Comparison of ENCODE assay signal across 12 cellular contexts in genomic region chr15:95556866-95557225, GRCh38.
DNase-seq lines count a peak whose midpoint lies in the region; ATAC-seq, FAIRE-seq and TF ChIP-seq lines count a peak whose summit lies in the region.
"Had no signal": no experiment of that assay in that cellular context is flagged by ENCODE, and none has a peak within 500 bp of the region (broad histone marks: within the 10 kb centered on the region; RNA-seq: fewer than 3 reads in every experiment).

No MANE protein-coding gene starts in this region.

- BruUV-seq in K562 (replicated peaks; lab: Mats Ljungman, UMichigan) = no TSS peak

- no peaks in the 10 kb centered on the region for H3K36me3 ChIP-seq in HUES48 (ENCODE audit: control insufficient read depth, insufficient read depth, low read length)
- H3K36me3 ChIP-seq in K562 (ENCODE audit: control insufficient read depth, insufficient read depth, low read length) = no peaks in the 10 kb centered on the region
- no peaks in the 10 kb centered on the region for H3K36me3 ChIP-seq in mesendoderm (ENCODE audit: control insufficient read depth, insufficient read depth, low read length)
- H3K36me3 ChIP-seq in thoracic aorta = no peaks in the 10 kb centered on the region
- H3K36me3 ChIP-seq in H7 (replicated peaks; ENCODE audit: control insufficient read depth, insufficient read depth, low read length) = no peaks in the 10 kb centered on the region

- ATAC-seq in K562 = no peak
- ATAC-seq in thoracic aorta (ENCODE audit: insufficient number of reproducible peaks, low FRiP score, low read depth) = no peak
- no peak for ATAC-seq in GM18858 (IDR thresholded peaks at IDR 0.05; ENCODE audit: unreplicated experiment)
- no peak for ATAC-seq in HG03159 (IDR thresholded peaks at IDR 0.05; ENCODE audit: unreplicated experiment)
- no peak for ATAC-seq in GM18519 (IDR thresholded peaks at IDR 0.05; ENCODE audit: low FRiP score, unreplicated experiment)
- ATAC-seq: stimulated activated naive B cell treated with anti-CD40 and anti-IgM and Interleukin-4, amounts not matched to agents 10 μg/mL and 1 μg/mL and 100 μg/mL, for 72 hours; T-cell had no signal

- H3K9me1 ChIP-seq in K562 (ENCODE audit: control insufficient read depth, insufficient read depth, low read length) = no peaks in the 10 kb centered on the region

- no peak overlapping the region for H3K9ac ChIP-seq in HUES48 (ENCODE audit: low read depth, low read length)
- no peak overlapping the region for H3K9ac ChIP-seq in K562 (ENCODE audit: insufficient read depth in 1 of 2, low read depth in 2 of 2, low read length in 2 of 2)
- H3K9ac ChIP-seq in mesendoderm (ENCODE audit: low read length) = no peak overlapping the region

- H3K23ac ChIP-seq in mesendoderm (ENCODE audit: low read length) = no peak overlapping the region

- H2BK15ac ChIP-seq in mesendoderm (replicated peaks; ENCODE audit: low read depth) = no peak overlapping the region

- H4K5ac ChIP-seq in mesendoderm (ENCODE audit: low read length) = no peak overlapping the region

- H3K79me2 ChIP-seq in K562 (ENCODE audit: control insufficient read depth, insufficient read depth, low read length) (no peaks in the 10 kb centered on the region), mesendoderm (ENCODE audit: control insufficient read depth, insufficient read depth, low read length) (no peaks in the 10 kb centered on the region)

- TF ChIP-seq RAD21 in K562 (CRISPR knock-in tag; conservative IDR thresholded peaks at IDR 0.05 in 1 of 2, IDR thresholded peaks at IDR 0.05 in 1 of 2) = no peak

- peak overlapping the region; percentile 78; the same call in 1 of the 2 replicates for H2AFZ ChIP-seq in K562 (ENCODE audit: low read depth, low read length)

- FAIRE-seq in K562 (lab: Jason Lieb, UNC) = no peak

- H3K27ac ChIP-seq in HUES48 (ENCODE audit: low read depth, low read length) (peak overlapping the region; percentile 57), K562 (ENCODE audit: extremely low read depth, low read depth, low read length) (peak overlapping the region; percentile 63; the same call in 2 of the 3 replicates), mesendoderm (ENCODE audit: low read depth, low read length) (no peak overlapping the region), thoracic aorta (peak overlapping the region; percentile 69 to 73)

- no peak overlapping the region for H4K8ac ChIP-seq in mesendoderm (ENCODE audit: low read depth, low read length)

- no peak overlapping the region for H2AK5ac ChIP-seq in mesendoderm (ENCODE audit: low read length)

- no peak overlapping the region for H2BK5ac ChIP-seq in mesendoderm (ENCODE audit: low read length)

- peaks cover 12% of the 10 kb centered on the region for H3K4me1 ChIP-seq in HUES48 (ENCODE audit: control insufficient read depth, insufficient read depth, low read length)
- H3K4me1 ChIP-seq in K562 (replicated peaks in 1 of 2; ENCODE audit: control insufficient read depth in 2 of 2, insufficient read depth in 2 of 2, low read length in 2 of 2) = peaks cover 0 to 22% of the 10 kb centered on the region in 2 experiments; a peak in 3 of 5 replicates
- no peaks in the 10 kb centered on the region for H3K4me1 ChIP-seq in mesendoderm (ENCODE audit: control insufficient read depth, low read depth, low read length)
- peaks cover 9 to 37% of the 10 kb centered on the region in 2 donors for H3K4me1 ChIP-seq in thoracic aorta (ENCODE audit: control insufficient read depth in 1 of 2, low read depth in 2 of 2)

- TF ChIP-seq POLR2A in K562 (conservative IDR thresholded peaks at IDR 0.05) = no peak

- DNase-seq in K562 (ENCODE audit: extremely low read depth in 1 of 4, low spot score in 3 of 4) (no peak), mesendoderm (peak; percentile 17), thoracic aorta (ENCODE audit: low spot score) (no peak), H7 (no peak)
- DNase-seq: activated CD4-positive, alpha-beta memory T cell treated with anti-CD3 and anti-CD28 coated beads, Interleukin-2, amount 10 ng/mL, durations not matched to agents 7 days and 5 days; NCI-H1105 treated with DMSO at 0.1 percent for 48 hours; stimulated activated naive B cell treated with anti-CD40 and anti-IgM and Interleukin-4, amounts not matched to agents 10 μg/mL and 1 μg/mL and 100 μg/mL, for 72 hours; T-cell had no signal

- TF ChIP-seq EP300 in K562 (IDR thresholded peaks at IDR 0.05; ENCODE audit: low read length) = no peak

- H3K27me3 ChIP-seq in HUES48 (ENCODE audit: control insufficient read depth, insufficient read depth, low read length) = no peaks in the 10 kb centered on the region
- no peaks in the 10 kb centered on the region for H3K27me3 ChIP-seq in K562 (ENCODE audit: control insufficient read depth in 2 of 2, insufficient read depth in 2 of 2, low read length in 2 of 2)
- no peaks in the 10 kb centered on the region for H3K27me3 ChIP-seq in mesendoderm (ENCODE audit: insufficient read depth, low read length, poor library complexity)
- no peaks in the 10 kb centered on the region for H3K27me3 ChIP-seq in thoracic aorta (replicated peaks; ENCODE audit: insufficient read depth)
- no peaks in the 10 kb centered on the region for H3K27me3 ChIP-seq in H7 (ENCODE audit: control insufficient read depth, insufficient read depth, low read length)

- CTCF ChIA-PET in K562 (lab: Yijun Ruan, JAX; ENCODE audit: low intra/inter-chr PET ratio) = no interaction called here

- H3K18ac ChIP-seq in mesendoderm (ENCODE audit: low read length) = peak overlapping the region; percentile 94

- WGBS in K562 (ENCODE audit: insufficient coverage, low coverage, missing lambda C conversion rate) = 89% methylated on average over 6 of the region's 6 CpGs
- no CpG with 5 or more reads among the region's 6 CpGs for WGBS in mesendoderm (ENCODE audit: extremely low coverage, insufficient coverage, low lambda C conversion rate)

- H3K9me3 ChIP-seq in HUES48 (ENCODE audit: control insufficient read depth, insufficient read depth, low read length) (no peaks in the 10 kb centered on the region), K562 (replicated peaks; ENCODE audit: control insufficient read depth, insufficient read depth, low read depth, low read length) (no peaks in the 10 kb centered on the region), thoracic aorta (no peaks in the 10 kb centered on the region)

- H2BK120ac ChIP-seq in mesendoderm (ENCODE audit: low read depth, low read length) = peak overlapping the region; percentile 51

- H3K4me2 ChIP-seq in K562 (ENCODE audit: insufficient read depth, low read length) = no peak overlapping the region
- H3K4me2 ChIP-seq in mesendoderm (ENCODE audit: low read length) = no peak overlapping the region

- H3K56ac ChIP-seq in mesendoderm (ENCODE audit: low read length) = no peak overlapping the region

- no peaks in the 10 kb centered on the region for H3K79me1 ChIP-seq in mesendoderm (ENCODE audit: low read length)

- in situ Hi-C loops in K562 (cut with MboI) = no loop called here

- POLR2A ChIA-PET in K562 (lab: Yijun Ruan, JAX) = interaction anchor here (0.6 kb wide), 2 partner anchors 61 to 777 kb away, joined by 3 read pairs; no protein-coding TSS in a partner anchor

- H3K4me3 ChIP-seq in HUES48 (ENCODE audit: low read depth, low read length) = no peak overlapping the region
- no peak overlapping the region for H3K4me3 ChIP-seq in K562
- no peak overlapping the region for H3K4me3 ChIP-seq in mesendoderm (ENCODE audit: low read length)
- no peak overlapping the region for H3K4me3 ChIP-seq in thoracic aorta
- H3K4me3 ChIP-seq in H7 (ENCODE audit: insufficient read depth, low read depth, low read length) = no peak overlapping the region

- H4K20me1 ChIP-seq in K562 (replicated peaks; ENCODE audit: control insufficient read depth, insufficient read depth, low read length) = no peaks in the 10 kb centered on the region

- intact Hi-C loops in K562 (cut with micrococcal nuclease) = no loop called here

- TF ChIP-seq CTCF in K562 (IDR thresholded peaks at IDR 0.05 in 2 of 3, conservative IDR thresholded peaks at IDR 0.05 in 1 of 3; ENCODE audit: insufficient read depth in 2 of 3, low read depth in 1 of 3, low read length in 3 of 3) (no peak), thoracic aorta (IDR thresholded peaks at IDR 0.05) (no peak)

- H3K4ac ChIP-seq in mesendoderm (ENCODE audit: low read depth, low read length) = peak overlapping the region; percentile 31

TF ChIP-seq in K562, 482 proteins besides CTCF, POLR2A, EP300 and RAD21 (continues in another document):
- TF ChIP-seq, protein P1, sequence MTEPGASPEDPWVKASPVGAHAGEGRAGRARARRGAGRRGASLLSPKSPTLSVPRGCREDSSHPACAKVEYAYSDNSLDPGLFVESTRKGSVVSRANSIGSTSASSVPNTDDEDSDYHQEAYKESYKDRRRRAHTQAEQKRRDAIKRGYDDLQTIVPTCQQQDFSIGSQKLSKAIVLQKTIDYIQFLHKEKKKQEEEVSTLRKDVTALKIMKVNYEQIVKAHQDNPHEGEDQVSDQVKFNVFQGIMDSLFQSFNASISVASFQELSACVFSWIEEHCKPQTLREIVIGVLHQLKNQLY (CRISPR knock-in tag; conservative IDR thresholded peaks at IDR 0.05) = no peak
- TF ChIP-seq BACH1 (tag; IDR thresholded peaks at IDR 0.05) (no peak), HDAC2 (IDR thresholded peaks at IDR 0.05) (no peak), GABPB2 (CRISPR knock-in tag; conservative IDR thresholded peaks at IDR 0.05) (no peak)
- TF ChIP-seq, protein P2, sequence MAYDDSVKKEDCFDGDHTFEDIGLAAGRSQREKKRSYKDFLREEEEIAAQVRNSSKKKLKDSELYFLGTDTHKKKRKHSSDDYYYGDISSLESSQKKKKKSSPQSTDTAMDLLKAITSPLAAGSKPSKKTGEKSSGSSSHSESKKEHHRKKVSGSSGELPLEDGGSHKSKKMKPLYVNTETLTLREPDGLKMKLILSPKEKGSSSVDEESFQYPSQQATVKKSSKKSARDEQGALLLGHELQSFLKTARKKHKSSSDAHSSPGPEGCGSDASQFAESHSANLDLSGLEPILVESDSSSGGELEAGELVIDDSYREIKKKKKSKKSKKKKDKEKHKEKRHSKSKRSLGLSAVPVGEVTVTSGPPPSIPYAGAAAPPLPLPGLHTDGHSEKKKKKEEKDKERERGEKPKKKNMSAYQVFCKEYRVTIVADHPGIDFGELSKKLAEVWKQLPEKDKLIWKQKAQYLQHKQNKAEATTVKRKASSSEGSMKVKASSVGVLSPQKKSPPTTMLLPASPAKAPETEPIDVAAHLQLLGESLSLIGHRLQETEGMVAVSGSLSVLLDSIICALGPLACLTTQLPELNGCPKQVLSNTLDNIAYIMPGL (CRISPR knock-in tag; IDR thresholded peaks at IDR 0.05) = no peak
- TF ChIP-seq, protein P3, sequence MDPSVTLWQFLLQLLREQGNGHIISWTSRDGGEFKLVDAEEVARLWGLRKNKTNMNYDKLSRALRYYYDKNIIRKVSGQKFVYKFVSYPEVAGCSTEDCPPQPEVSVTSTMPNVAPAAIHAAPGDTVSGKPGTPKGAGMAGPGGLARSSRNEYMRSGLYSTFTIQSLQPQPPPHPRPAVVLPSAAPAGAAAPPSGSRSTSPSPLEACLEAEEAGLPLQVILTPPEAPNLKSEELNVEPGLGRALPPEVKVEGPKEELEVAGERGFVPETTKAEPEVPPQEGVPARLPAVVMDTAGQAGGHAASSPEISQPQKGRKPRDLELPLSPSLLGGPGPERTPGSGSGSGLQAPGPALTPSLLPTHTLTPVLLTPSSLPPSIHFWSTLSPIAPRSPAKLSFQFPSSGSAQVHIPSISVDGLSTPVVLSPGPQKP (CRISPR knock-in tag; IDR thresholded peaks at IDR 0.05) = no peak
